ENCODE assay signal across 16 cellular contexts in genomic region chr5:145484195-145484594, GRCh38.
DNase-seq lines count a peak whose midpoint lies in the region; ATAC-seq, FAIRE-seq and TF ChIP-seq lines count a peak whose summit lies in the region.
"Had no signal": no experiment of that assay in that cellular context is flagged by ENCODE, and none has a peak within 500 bp of the region (broad histone marks: within the 10 kb centered on the region; RNA-seq: fewer than 3 reads in every experiment).

No MANE protein-coding gene starts in this region.

- no peak overlapping the region for H3K27ac ChIP-seq in pancreas
- no peak overlapping the region for H3K27ac ChIP-seq in CD8-positive, alpha-beta memory T cell (ENCODE audit: low read depth, low read length)
- no peak overlapping the region for H3K27ac ChIP-seq in right cardiac atrium (ENCODE audit: low read length)
- H3K27ac ChIP-seq: skin epidermis, upper lobe of right lung had no signal

- ATAC-seq in pancreas (peak; percentile 42 to 83 (median 60)), GM19328 (IDR thresholded peaks at IDR 0.05; ENCODE audit: unreplicated experiment) (no peak), right cardiac atrium (no peak)
- ATAC-seq: activated CD8-positive, alpha-beta T cell treated with anti-CD3 and anti-CD28 coated beads for 36 hours; effector memory CD8-positive, alpha-beta T cell; upper lobe of right lung had no signal

- no peak overlapping the region for H3K4me3 Mint-ChIP-seq in CD8-positive, alpha-beta memory T cell
- H3K4me3 Mint-ChIP-seq: activated CD8-positive, alpha-beta T cell treated with anti-CD3 and anti-CD28 coated beads for 36 hours; activated naive CD4-positive, alpha-beta T cell treated with anti-CD3 and anti-CD28 coated beads, Interleukin-2, amount 50 U/mL, for 24 hours; CD4-positive, alpha-beta T cell; effector memory CD8-positive, alpha-beta T cell; IgD-negative memory B cell had no signal

- no peaks in the 10 kb centered on the region for H3K36me3 Mint-ChIP-seq in CD8-positive, alpha-beta memory T cell
- H3K36me3 Mint-ChIP-seq: activated naive CD4-positive, alpha-beta T cell treated with anti-CD3 and anti-CD28 coated beads, Interleukin-2, amount 50 U/mL, for 24 hours; IgD-negative memory B cell had no signal

- H3K4me1 Mint-ChIP-seq in CD8-positive, alpha-beta memory T cell, result no peaks in the 10 kb centered on the region
- H3K4me1 Mint-ChIP-seq: activated naive CD4-positive, alpha-beta T cell treated with anti-CD3 and anti-CD28 coated beads, Interleukin-2, amount 50 U/mL, for 24 hours; IgD-negative memory B cell had no signal

- H3K4me1 ChIP-seq in pancreas (no peaks in the 10 kb centered on the region), right cardiac atrium (ENCODE audit: control insufficient read depth, insufficient read depth, low read length) (no peaks in the 10 kb centered on the region)
- H3K4me1 ChIP-seq in CD8-positive, alpha-beta memory T cell (ENCODE audit: insufficient read depth, low read length), result no peaks in the 10 kb centered on the region
- H3K4me1 ChIP-seq: upper lobe of right lung had no signal

- H3K27me3 ChIP-seq in pancreas (no peaks in the 10 kb centered on the region), right cardiac atrium (ENCODE audit: control insufficient read depth, insufficient read depth) (no peaks in the 10 kb centered on the region)
- H3K27me3 ChIP-seq in CD8-positive, alpha-beta memory T cell (ENCODE audit: insufficient read depth, low read length, poor library complexity, severe bottlenecking), result no peaks in the 10 kb centered on the region
- H3K27me3 ChIP-seq: upper lobe of right lung had no signal

- H3K27me3 Mint-ChIP-seq in CD8-positive, alpha-beta memory T cell, result no peaks in the 10 kb centered on the region
- H3K27me3 Mint-ChIP-seq: activated CD8-positive, alpha-beta T cell treated with anti-CD3 and anti-CD28 coated beads for 36 hours; activated naive CD4-positive, alpha-beta T cell treated with anti-CD3 and anti-CD28 coated beads, Interleukin-2, amount 50 U/mL, for 24 hours; CD4-positive, alpha-beta T cell; effector memory CD8-positive, alpha-beta T cell; IgD-negative memory B cell had no signal

- H3K27ac Mint-ChIP-seq in CD8-positive, alpha-beta memory T cell, result no peak overlapping the region
- H3K27ac Mint-ChIP-seq: activated CD8-positive, alpha-beta T cell treated with anti-CD3 and anti-CD28 coated beads for 36 hours; activated naive CD4-positive, alpha-beta T cell treated with anti-CD3 and anti-CD28 coated beads, Interleukin-2, amount 50 U/mL, for 24 hours; CD4-positive, alpha-beta T cell; effector memory CD8-positive, alpha-beta T cell; IgD-negative memory B cell had no signal

- H3K9me3 ChIP-seq in pancreas (no peaks in the 10 kb centered on the region), right cardiac atrium (ENCODE audit: control insufficient read depth, low read length) (no peaks in the 10 kb centered on the region)
- H3K9me3 ChIP-seq in CD8-positive, alpha-beta memory T cell (ENCODE audit: low read length), result no peaks in the 10 kb centered on the region
- H3K9me3 ChIP-seq: upper lobe of right lung had no signal

- in situ Hi-C loops in Caki2 (cut with HindIII; ENCODE audit: low pct_unique_long_range_greater_than_20kb, low sequenced_read_pairs), result no loop called here

- peak; percentile 46 for DNase-seq in Caki2 (ENCODE audit: low read depth)
- peak; percentile 51 for DNase-seq in RCC 7860 (ENCODE audit: low spot score)
- DNase-seq in epithelial cell of proximal tubule (ENCODE audit: low read depth), result peak; percentile 83
- DNase-seq in pancreas, result no peak
- no peak for DNase-seq in CD8-positive, alpha-beta memory T cell
- DNase-seq in effector CD4-positive, alpha-beta T cell, result no peak
- DNase-seq in right cardiac atrium, result no peak
- DNase-seq: activated CD8-positive, alpha-beta T cell treated with anti-CD3 and anti-CD28 coated beads for 36 hours; CD4-positive, alpha-beta T cell; effector memory CD8-positive, alpha-beta T cell; NCI-H2081 treated with DMSO at 0.1 percent for 48 hours; upper lobe of right lung had no signal

- no peak for TF ChIP-seq CTCF in epithelial cell of proximal tubule (conservative IDR thresholded peaks at IDR 0.05; ENCODE audit: low read depth, low read length)
- TF ChIP-seq CTCF in pancreas (IDR thresholded peaks at IDR 0.05), result no peak

- H3K4me3 ChIP-seq in epithelial cell of proximal tubule (ENCODE audit: low read depth, low read length), result no peak overlapping the region
- no peak overlapping the region for H3K4me3 ChIP-seq in pancreas
- H3K4me3 ChIP-seq in CD8-positive, alpha-beta memory T cell (ENCODE audit: low read length), result no peak overlapping the region
- H3K4me3 ChIP-seq in right cardiac atrium (ENCODE audit: low read length), result no peak overlapping the region
- H3K4me3 ChIP-seq: skin epidermis, upper lobe of right lung had no signal

- CTCF ChIA-PET in CD8-positive, alpha-beta memory T cell (lab: Charles Lee), result no interaction called here

- FAIRE-seq in RCC 7860 (lab: Jason Lieb, UNC), result peak; percentile 83
- FAIRE-seq in pancreas (lab: Jason Lieb, UNC), result no peak

- POLR2A ChIA-PET in CD8-positive, alpha-beta memory T cell (lab: Charles Lee), result no interaction called here

- intact Hi-C loops in pancreas (cut with DNase I), result no loop called here
- intact Hi-C loops in right cardiac atrium (cut with DNase I), result no loop called here

- WGBS in pancreas, 2 donors, result 92 to 100% methylated on average over 1 of the region's 1 CpG
- WGBS in right cardiac atrium, result 93% methylated on average over 1 of the region's 1 CpG

- H3K9me3 Mint-ChIP-seq in CD8-positive, alpha-beta memory T cell, result peaks cover 0 to 16% (median 3%) of the 10 kb centered on the region in 5 donors
- H3K9me3 Mint-ChIP-seq: activated CD8-positive, alpha-beta T cell treated with anti-CD3 and anti-CD28 coated beads for 36 hours had no signal

- no peaks in the 10 kb centered on the region for H3K36me3 ChIP-seq in pancreas
- H3K36me3 ChIP-seq in CD8-positive, alpha-beta memory T cell (ENCODE audit: insufficient read depth, low read length), result no peaks in the 10 kb centered on the region
- H3K36me3 ChIP-seq: upper lobe of right lung had no signal

Comparison
In these comparisons a context has a peak if more than half of its experiments do, and no peak if none do; other contexts are left out.
1. DNase-seq: peak in Caki2 (single experiment), RCC 7860 (single experiment) and epithelial cell of proximal tubule (single experiment); none in pancreas (0 of 6), CD8-positive, alpha-beta memory T cell (0 of 5), effector CD4-positive, alpha-beta T cell (single experiment) and right cardiac atrium (0 of 3).
2. ATAC-seq: peak in pancreas (4 of 4); none in GM19328 (single experiment) and right cardiac atrium (0 of 2).